ENCODE assay signal across 8 cellular contexts in the genomic region with DNA sequence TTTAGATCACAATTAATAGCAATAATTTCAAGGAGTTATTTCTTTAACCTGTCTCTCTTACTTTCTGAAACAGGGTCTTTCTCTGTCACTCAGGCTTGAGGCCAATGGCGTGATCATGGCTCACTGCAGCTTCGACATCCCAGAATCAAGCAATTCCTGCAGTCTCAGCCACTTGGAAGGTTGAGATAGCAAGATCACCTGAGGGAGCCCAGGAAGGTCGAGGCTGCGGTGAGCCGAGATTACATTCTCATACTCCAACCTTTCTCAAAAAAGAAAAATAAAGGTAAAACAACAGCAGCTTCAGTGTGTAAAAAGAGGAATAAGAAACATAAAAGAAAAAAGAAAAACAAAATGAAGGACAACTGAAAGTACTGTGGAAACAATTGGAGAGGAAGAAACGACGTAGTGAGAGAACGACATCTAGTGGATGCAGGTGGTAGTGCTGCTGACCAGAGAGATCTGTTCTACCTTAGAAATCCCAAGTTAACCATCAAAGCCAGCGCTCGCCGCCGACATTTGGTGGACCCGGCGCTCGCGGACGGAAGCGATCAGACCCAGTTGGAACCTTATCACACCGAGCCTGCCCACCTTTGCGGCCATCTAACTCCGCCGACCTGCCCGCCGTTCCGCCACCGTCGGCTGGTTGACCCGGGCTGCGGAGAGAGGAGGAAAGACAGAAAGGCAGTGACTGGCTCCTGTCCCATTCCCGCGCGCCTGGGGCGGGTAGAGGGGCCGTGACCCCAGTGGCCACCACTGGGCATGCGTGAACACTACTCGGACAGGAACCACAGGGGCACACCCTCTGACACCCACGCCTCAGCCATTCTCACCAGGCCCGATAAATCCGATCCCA.
DNase-seq lines count a peak whose midpoint lies in the region; ATAC-seq and TF ChIP-seq lines count a peak whose summit lies in the region.

No MANE protein-coding gene starts in this region.

- CTCF ChIA-PET in HEK293T (lab: Yijun Ruan, JAX): interaction anchor here (0.7 kb wide), 1 partner anchor 607 kb away, joined by 4 read pairs; no protein-coding TSS in a partner anchor

- ATAC-seq in right cardiac atrium: peak; percentile 78 to 94

- intact Hi-C loops in adrenal gland (cut with DNase I): loop anchor here (2.0 to 10.0 kb wide), 2 partner anchors 94 kb away; no protein-coding TSS in a partner anchor
- intact Hi-C loops in right cardiac atrium (cut with DNase I): loop anchor here (2.0 to 10.0 kb wide), 5 partner anchors 94 to 184 kb away; no protein-coding TSS in a partner anchor

- TF ChIP-seq CTCF in adrenal gland (IDR thresholded peaks at IDR 0.05): peak; percentile 85 to 98 (median 94)

- H3K4me3 ChIP-seq in adrenal gland (peak overlapping the region in 1 of 4 donors; percentile 32), right cardiac atrium (ENCODE audit: low read length) (peak overlapping the region; percentile 60)

- peaks cover 7% of the 10 kb centered on the region for H3K27me3 ChIP-seq in adrenal gland
- no peaks in the 10 kb centered on the region for H3K27me3 ChIP-seq in right cardiac atrium (ENCODE audit: control insufficient read depth, insufficient read depth)

- DNase-seq in GM04504 (ENCODE audit: low read depth): peak; percentile 7
- DNase-seq in HEK293T (ENCODE audit: extremely low spot score): peak; percentile 57
- DNase-seq in NAMALWA (ENCODE audit: low spot score): peak; percentile 82
- DNase-seq in SW480 (ENCODE audit: low spot score): peak; percentile 81
- DNase-seq in adrenal gland: peak; percentile 59 to 91 (median 81)
- DNase-seq in right cardiac atrium: peak; percentile 57 to 77 (median 65)
- DNase-seq in retina: peak; percentile 3
- no peak for DNase-seq in islet precursor cell

- 5 to 24% (median 10%) methylated on average over 23 to 39 of the region's 39 CpGs for WGBS in adrenal gland, 4 donors
- WGBS in right cardiac atrium: 6% methylated on average over 39 of the region's 39 CpGs

- POLR2A ChIA-PET in HEK293T (lab: Yijun Ruan, JAX): no interaction called here

- no peaks in the 10 kb centered on the region for H3K36me3 ChIP-seq in adrenal gland (replicated peaks in 1 of 2)

- H3K27ac ChIP-seq in adrenal gland: no peak overlapping the region
- H3K27ac ChIP-seq in right cardiac atrium (ENCODE audit: low read length): no peak overlapping the region

- H3K4me1 ChIP-seq in adrenal gland (replicated peaks in 1 of 2): peaks cover 0 to 9% of the 10 kb centered on the region in 2 donors
- no peaks in the 10 kb centered on the region for H3K4me1 ChIP-seq in right cardiac atrium (ENCODE audit: control insufficient read depth, insufficient read depth, low read length)

- no peak for TF ChIP-seq POLR2A in adrenal gland (IDR thresholded peaks at IDR 0.05)

- H3K9me3 ChIP-seq in adrenal gland (replicated peaks in 1 of 3): no peaks in the 10 kb centered on the region
- no peaks in the 10 kb centered on the region for H3K9me3 ChIP-seq in right cardiac atrium (ENCODE audit: control insufficient read depth, low read length)

TF ChIP-seq in HEK293T, 16 proteins besides CTCF, POLR2A, EP300 and RAD21:
- no peak for TF ChIP-seq L3MBTL2 (conservative IDR thresholded peaks at IDR 0.05)
- no peak for TF ChIP-seq ELF4 (IDR thresholded peaks at IDR 0.05)
- no peak for TF ChIP-seq HDGF (IDR thresholded peaks at IDR 0.05; ENCODE audit: borderline replicate concordance)
- no peak for TF ChIP-seq LEF1 (IDR thresholded peaks at IDR 0.05; ENCODE audit: borderline replicate concordance)
- TF ChIP-seq, protein P1, sequence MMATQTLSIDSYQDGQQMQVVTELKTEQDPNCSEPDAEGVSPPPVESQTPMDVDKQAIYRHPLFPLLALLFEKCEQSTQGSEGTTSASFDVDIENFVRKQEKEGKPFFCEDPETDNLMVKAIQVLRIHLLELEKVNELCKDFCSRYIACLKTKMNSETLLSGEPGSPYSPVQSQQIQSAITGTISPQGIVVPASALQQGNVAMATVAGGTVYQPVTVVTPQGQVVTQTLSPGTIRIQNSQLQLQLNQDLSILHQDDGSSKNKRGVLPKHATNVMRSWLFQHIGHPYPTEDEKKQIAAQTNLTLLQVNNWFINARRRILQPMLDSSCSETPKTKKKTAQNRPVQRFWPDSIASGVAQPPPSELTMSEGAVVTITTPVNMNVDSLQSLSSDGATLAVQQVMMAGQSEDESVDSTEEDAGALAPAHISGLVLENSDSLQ (IDR thresholded peaks at IDR 0.05): no peak
- TF ChIP-seq CTBP1 (IDR thresholded peaks at IDR 0.05; ENCODE audit: borderline replicate concordance): no peak
- no peak for TF ChIP-seq BHLHE40 (IDR thresholded peaks at IDR 0.05; ENCODE audit: borderline replicate concordance)
- no peak for TF ChIP-seq TARDBP (IDR thresholded peaks at IDR 0.05)
- TF ChIP-seq FOXA1 (IDR thresholded peaks at IDR 0.05): no peak
- TF ChIP-seq ARNT (IDR thresholded peaks at IDR 0.05): no peak
- TF ChIP-seq SUZ12 (IDR thresholded peaks at IDR 0.05): no peak
- no peak for TF ChIP-seq ZNF384 (IDR thresholded peaks at IDR 0.05)
- no peak for TF ChIP-seq NFRKB (IDR thresholded peaks at IDR 0.05)
- TF ChIP-seq FOXM1 (IDR thresholded peaks at IDR 0.05; ENCODE audit: borderline replicate concordance): no peak
- TF ChIP-seq SP1 (IDR thresholded peaks at IDR 0.05): no peak
- TF ChIP-seq FOXK2 (IDR thresholded peaks at IDR 0.05): no peak
TF ChIP-seq in HEK293T: peak in this region for 0.
